8 cellular contexts compared by ENCODE assay signal in genomic region chr1:202958544-202959275, GRCh38. TPM values are rescaled to one million over a fixed set of nuclear protein-coding genes. Genes with fewer than 3 reads are reported as not detected.
DNase-seq lines count a peak whose midpoint lies in the region; ATAC-seq, FAIRE-seq and TF ChIP-seq lines count a peak whose summit lies in the region.

No MANE protein-coding gene starts in this region.

- DNase-seq in astrocyte (ENCODE audit: low read depth) (no peak), left lobe of liver (ENCODE audit: low spot score) (no peak), tibial artery (no peak), anterior cingulate cortex (lab: John Stamatoyannopoulos, UW) (no peak)
- no peak for DNase-seq in central memory CD4-positive, alpha-beta T cell

- no peak for FAIRE-seq in astrocyte (lab: Jason Lieb, UNC)

- H3K4me3 ChIP-seq in GM08714 (ENCODE audit: low read length) (peak overlapping the region; percentile 67), astrocyte (ENCODE audit: insufficient read depth, low read depth, low read length) (peak overlapping the region; percentile 93), tibial artery (peak overlapping the region; percentile 93 to 99)

- intact Hi-C loops in tibial artery (cut with DNase I; ENCODE audit: low total_unique reads), result no loop called here

- TF ChIP-seq CTCF in astrocyte (IDR thresholded peaks at IDR 0.05; ENCODE audit: insufficient read depth, low read depth, low read length), result no peak
- TF ChIP-seq CTCF in tibial artery (IDR thresholded peaks at IDR 0.05), result no peak

- no peak for TF ChIP-seq EP300 in Ishikawa (IDR thresholded peaks at IDR 0.05; ENCODE audit: borderline replicate concordance)

- no peaks in the 10 kb centered on the region for H3K9me3 Mint-ChIP-seq in astrocyte (ENCODE audit: unreplicated experiment)

- H2AFZ ChIP-seq in astrocyte (ENCODE audit: low read depth, low read length), result peak overlapping the region; percentile 84

- peaks cover 18% of the 10 kb centered on the region for H3K4me1 Mint-ChIP-seq in astrocyte (ENCODE audit: low read depth, unreplicated experiment)

- ATAC-seq in left lobe of liver (peak; percentile 24), GM18505 (IDR thresholded peaks at IDR 0.05; ENCODE audit: unreplicated experiment) (no peak)

- H3K4me1 ChIP-seq in astrocyte (ENCODE audit: insufficient read depth, low read length) (peaks cover 22% of the 10 kb centered on the region), tibial artery (peaks cover 0 to 44% (median 31%) of the 10 kb centered on the region in 4 donors)

- H3K9me3 ChIP-seq in astrocyte (ENCODE audit: insufficient read depth, low read depth, low read length) (no peaks in the 10 kb centered on the region), tibial artery (no peaks in the 10 kb centered on the region)

- H3K27ac Mint-ChIP-seq in astrocyte (ENCODE audit: unreplicated experiment), result peak overlapping the region; percentile 96

- peaks cover 11% of the 10 kb centered on the region for H3K36me3 Mint-ChIP-seq in astrocyte (ENCODE audit: low read depth, unreplicated experiment)

- H3K27ac ChIP-seq in astrocyte (ENCODE audit: low read depth, low read length) (peak overlapping the region; percentile 18), tibial artery (peak overlapping the region; percentile 95 to 97)

- no peak for TF ChIP-seq RAD21 in Ishikawa (IDR thresholded peaks at IDR 0.05; ENCODE audit: low read depth)

- peak overlapping the region; percentile 99 for H3K4me2 ChIP-seq in astrocyte (ENCODE audit: low read length)

- TF ChIP-seq POLR2A in GM18505 (IDR thresholded peaks at IDR 0.05; ENCODE audit: borderline replicate concordance, extremely low read depth, insufficient read depth, insufficient read length), result no peak

- H3K79me2 ChIP-seq in astrocyte (ENCODE audit: insufficient read depth, low read length), result peaks cover 44% of the 10 kb centered on the region

- peak overlapping the region; percentile 95 for H3K4me3 Mint-ChIP-seq in astrocyte (ENCODE audit: unreplicated experiment)

- H3K27me3 ChIP-seq in astrocyte (ENCODE audit: insufficient read depth, low read length), result no peaks in the 10 kb centered on the region
- H3K27me3 ChIP-seq in tibial artery, result no peaks in the 10 kb centered on the region

- H3K36me3 ChIP-seq in astrocyte (ENCODE audit: insufficient read depth, low read length) (peaks cover 7% of the 10 kb centered on the region), tibial artery (peaks cover 6 to 37% (median 10%) of the 10 kb centered on the region in 3 donors)

- H3K27me3 Mint-ChIP-seq in astrocyte (ENCODE audit: low read depth, unreplicated experiment), result no peaks in the 10 kb centered on the region

- peaks cover 36% of the 10 kb centered on the region for H4K20me1 ChIP-seq in astrocyte (ENCODE audit: insufficient read depth, low read length)

- H3K9ac ChIP-seq in astrocyte (ENCODE audit: low read length), result peak overlapping the region; percentile 98

TF ChIP-seq in Ishikawa, 13 proteins besides CTCF, POLR2A, EP300 and RAD21:
- no peak for TF ChIP-seq TAF1 (IDR thresholded peaks at IDR 0.05; ENCODE audit: low read depth)
- no peak for TF ChIP-seq USF1 (IDR thresholded peaks at IDR 0.05)
- TF ChIP-seq YY1 (IDR thresholded peaks at IDR 0.05; ENCODE audit: low read depth), result no peak
- no peak for TF ChIP-seq REST (IDR thresholded peaks at IDR 0.05; ENCODE audit: low read depth)
- no peak for TF ChIP-seq FOXM1 (IDR thresholded peaks at IDR 0.05; ENCODE audit: borderline replicate concordance, low read depth)
- peak; percentile 8; the same call in 1 of the 2 replicates for TF ChIP-seq MAX (IDR thresholded peaks at IDR 0.05)
- TF ChIP-seq EGR1 (IDR thresholded peaks at IDR 0.05), result no peak
- TF ChIP-seq CREB1 (IDR thresholded peaks at IDR 0.05; ENCODE audit: low read depth), result no peak
TF ChIP-seq in Ishikawa: peak in this region for 1.

RNA-seq across cellular contexts. Expression of gene ADIPOR1, which starts 0.6 kb away (rescaled TPM):
- total RNA-seq in astrocyte (72.8 and 73.0 TPM in 2 replicates), left lobe of liver (58.9 TPM)

RNA-seq across cellular contexts. Expression of gene CYB5R1, which starts 8.3 kb away (rescaled TPM):
- total RNA-seq in astrocyte (39.1 and 41.9 TPM in 2 replicates), left lobe of liver (34.7 TPM)

RNA-seq across cellular contexts. Expression of gene KLHL12, which starts 31.7 kb away (rescaled TPM):
- total RNA-seq in astrocyte (23.9 and 24.9 TPM in 2 replicates), left lobe of liver (12.3 TPM)

RNA-seq across cellular contexts. Expression of gene TMEM183A, which starts 48.5 kb away (rescaled TPM):
- 66.1 and 68.6 TPM in 2 replicates for total RNA-seq in astrocyte
- 30.1 TPM for total RNA-seq in left lobe of liver
